In genomic region chr19:11239377-11240000, GRCh38 we compare ENCODE assay signal across 1 cellular context.
TF ChIP-seq lines count a peak whose summit lies in the region.

TSS of gene ANGPTL8 (plus strand) at chr19:11239619. CDS start at chr19:11239638, 19 bp downstream.

TF ChIP-seq in HepG2, 621 proteins besides CTCF, POLR2A, EP300 and RAD21 (continued from another document and continues in another):
- peak; percentile 43; the same call in 1 of the 2 replicates for TF ChIP-seq FOXJ3 (CRISPR knock-in tag; IDR thresholded peaks at IDR 0.05; ENCODE audit: borderline replicate concordance)
- peak; percentile 96 for TF ChIP-seq HOXA5 (CRISPR knock-in tag; IDR thresholded peaks at IDR 0.05)
- peak; percentile 100 for TF ChIP-seq DRAP1 (CRISPR knock-in tag; IDR thresholded peaks at IDR 0.05)
- TF ChIP-seq ZSCAN22 (CRISPR knock-in tag; IDR thresholded peaks at IDR 0.05), result peak; percentile 71; the same call in 1 of the 2 replicates
- no peak for TF ChIP-seq HNRNPK (IDR thresholded peaks at IDR 0.05; ENCODE audit: low read depth, low read length, poor library complexity, severe bottlenecking)
- TF ChIP-seq ZNF460 (CRISPR knock-in tag; IDR thresholded peaks at IDR 0.05; ENCODE audit: borderline replicate concordance), result peak; percentile 37; the same call in 1 of the 2 replicates
- peak; percentile 81; the same call in 1 of the 2 replicates for TF ChIP-seq ZNF576 (CRISPR knock-in tag; IDR thresholded peaks at IDR 0.05)
- TF ChIP-seq ZNF282 (IDR thresholded peaks at IDR 0.05; ENCODE audit: partially characterized antibody), result no peak
- TF ChIP-seq HDAC1 (CRISPR knock-in tag; IDR thresholded peaks at IDR 0.05), result peak; percentile 97
- no peak for TF ChIP-seq ZNF562 (CRISPR knock-in tag; IDR thresholded peaks at IDR 0.05; ENCODE audit: borderline replicate concordance)
- no peak for TF ChIP-seq TMF1 (CRISPR knock-in tag; IDR thresholded peaks at IDR 0.05; ENCODE audit: low read depth)
- TF ChIP-seq SOX6 (IDR thresholded peaks at IDR 0.05), result no peak
- peak; percentile 96 for TF ChIP-seq SOX6 (CRISPR knock-in tag; IDR thresholded peaks at IDR 0.05)
- peak; percentile 96 for TF ChIP-seq NCOA2 (CRISPR knock-in tag; IDR thresholded peaks at IDR 0.05)
- TF ChIP-seq KDM3A (CRISPR knock-in tag; IDR thresholded peaks at IDR 0.05; ENCODE audit: low read depth), result peak; percentile 81
- TF ChIP-seq POGZ (CRISPR knock-in tag; IDR thresholded peaks at IDR 0.05), result peak; percentile 66
- peak; percentile 85; the same call in 1 of the 2 replicates for TF ChIP-seq PAX8 (CRISPR knock-in tag; IDR thresholded peaks at IDR 0.05; ENCODE audit: borderline replicate concordance)
- TF ChIP-seq DZIP1 (CRISPR knock-in tag; IDR thresholded peaks at IDR 0.05), result no peak
- TF ChIP-seq IRF2 (CRISPR knock-in tag; IDR thresholded peaks at IDR 0.05), result peak; percentile 93
- peak; percentile 96 for TF ChIP-seq ZNF788 (CRISPR knock-in tag; IDR thresholded peaks at IDR 0.05; ENCODE audit: borderline replicate concordance)
- TF ChIP-seq NFIB (CRISPR knock-in tag; IDR thresholded peaks at IDR 0.05; ENCODE audit: borderline replicate concordance), result no peak
- peak in 1 of 2 experiments; percentile 96; a peak in 2 of 4 replicates for TF ChIP-seq KLF16 (CRISPR knock-in tag; IDR thresholded peaks at IDR 0.05)
- peak; percentile 94 for TF ChIP-seq HOXA3 (CRISPR knock-in tag; IDR thresholded peaks at IDR 0.05)
- TF ChIP-seq ZBTB37 (CRISPR knock-in tag; IDR thresholded peaks at IDR 0.05), result peak; percentile 87
- TF ChIP-seq CSRNP2 (CRISPR knock-in tag; conservative IDR thresholded peaks at IDR 0.05; ENCODE audit: low read depth), result no peak
- no peak for TF ChIP-seq SNAPC5 (CRISPR knock-in tag; IDR thresholded peaks at IDR 0.05; ENCODE audit: borderline replicate concordance)
- TF ChIP-seq NAIF1 (CRISPR knock-in tag; IDR thresholded peaks at IDR 0.05; ENCODE audit: borderline replicate concordance), result peak; percentile 55; the same call in 1 of the 2 replicates
- TF ChIP-seq ARNT2 (CRISPR knock-in tag; IDR thresholded peaks at IDR 0.05; ENCODE audit: low read depth), result peak; percentile 86
- no peak for TF ChIP-seq ZMYM2 (CRISPR knock-in tag; IDR thresholded peaks at IDR 0.05)
- TF ChIP-seq STAG1 (CRISPR knock-in tag; IDR thresholded peaks at IDR 0.05), result no peak; the same call in 1 of the 2 replicates
- TF ChIP-seq PAWR (CRISPR knock-in tag; IDR thresholded peaks at IDR 0.05; ENCODE audit: borderline replicate concordance), result no peak
- peak; percentile 70; the same call in 2 of the 3 replicates for TF ChIP-seq MXI1 (IDR thresholded peaks at IDR 0.05; ENCODE audit: borderline replicate concordance, low read depth, low read length)
- TF ChIP-seq CEBPZ (IDR thresholded peaks at IDR 0.05; ENCODE audit: low read length), result no peak
- no peak; the same call in 1 of the 2 replicates for TF ChIP-seq ZNF446 (CRISPR knock-in tag; IDR thresholded peaks at IDR 0.05)
- TF ChIP-seq SRF (IDR thresholded peaks at IDR 0.05; ENCODE audit: low read depth, low read length), result 0 out of 2 replicates have a peak, but pooled peaks have one; percentile 10
- TF ChIP-seq SP5 (CRISPR knock-in tag; IDR thresholded peaks at IDR 0.05; ENCODE audit: borderline replicate concordance, low read depth), result peak; percentile 90
- TF ChIP-seq FLYWCH1 (CRISPR knock-in tag; IDR thresholded peaks at IDR 0.05), result 0 out of 2 replicates have a peak, but pooled peaks have one; percentile 45
- TF ChIP-seq CENPX (CRISPR knock-in tag; IDR thresholded peaks at IDR 0.05), result no peak
- no peak for TF ChIP-seq SRSF9 (IDR thresholded peaks at IDR 0.05; ENCODE audit: borderline replicate concordance, insufficient read depth, low read depth, low read length, poor library complexity, severe bottlenecking)
- peak; percentile 90 for TF ChIP-seq FOXP4 (CRISPR knock-in tag; IDR thresholded peaks at IDR 0.05)
- peak; percentile 98 for TF ChIP-seq POGK (CRISPR knock-in tag; conservative IDR thresholded peaks at IDR 0.05)
- TF ChIP-seq U2AF2 (IDR thresholded peaks at IDR 0.05; ENCODE audit: low read depth, low read length), result no peak
- TF ChIP-seq GTF3A (CRISPR knock-in tag; conservative IDR thresholded peaks at IDR 0.05), result 0 out of 2 replicates have a peak, but pooled peaks have one; percentile 68
- peak; percentile 80; the same call in 1 of the 2 replicates for TF ChIP-seq ZBTB49 (CRISPR knock-in tag; IDR thresholded peaks at IDR 0.05; ENCODE audit: borderline replicate concordance)
- TF ChIP-seq ZKSCAN5 (CRISPR knock-in tag; IDR thresholded peaks at IDR 0.05), result no peak
